In the genomic region with DNA sequence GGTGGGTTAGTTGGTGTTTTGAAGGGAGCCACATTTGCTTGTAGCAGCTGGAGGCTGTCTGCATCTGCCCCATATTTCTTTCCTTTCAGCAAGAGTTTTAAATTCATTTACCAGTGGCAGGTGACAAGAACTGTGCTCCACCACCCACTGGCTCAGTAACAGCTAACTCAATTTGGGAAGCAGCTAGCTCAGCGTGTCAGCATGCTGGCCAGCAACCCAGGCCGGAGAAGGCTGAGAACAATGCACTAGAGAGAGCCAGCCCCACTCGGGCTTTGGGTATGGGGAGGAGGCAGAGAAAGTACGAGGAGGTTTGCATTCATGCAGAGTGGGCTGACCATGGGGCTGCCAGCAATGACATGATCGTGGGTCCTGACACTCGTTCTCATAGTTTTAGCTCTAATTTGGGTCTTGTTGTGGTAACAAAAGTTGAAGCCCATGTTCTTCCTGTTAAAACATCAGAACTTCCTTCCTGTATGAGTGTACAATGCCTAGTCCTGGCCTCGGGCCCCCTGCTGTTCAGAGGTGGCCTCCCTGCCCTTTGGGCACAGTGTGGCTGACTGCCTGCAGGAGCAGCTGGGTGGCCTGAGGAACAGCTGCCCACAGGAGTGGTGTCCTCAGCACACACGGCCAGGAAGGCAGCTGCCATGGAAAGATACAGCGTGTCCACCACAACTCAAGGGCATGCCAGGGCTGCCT, we compare ENCODE assay signal across 8 cellular contexts. TPM values are rescaled to one million over a fixed set of nuclear protein-coding genes. Genes with fewer than 3 reads are reported as not detected.
DNase-seq lines count a peak whose midpoint lies in the region; ATAC-seq lines count a peak whose summit lies in the region.

No MANE protein-coding gene starts in this region.

- peaks cover 12% of the 10 kb centered on the region for H3K9me3 Mint-ChIP-seq in activated naive CD8-positive, alpha-beta T cell treated with anti-CD3 and anti-CD28 coated beads for 36 hours

- peak overlapping the region; percentile 80 for H3K27ac Mint-ChIP-seq in activated naive CD8-positive, alpha-beta T cell treated with anti-CD3 and anti-CD28 coated beads for 36 hours

- no peaks in the 10 kb centered on the region for H3K4me1 ChIP-seq in urinary bladder (ENCODE audit: insufficient read depth)

- no peak overlapping the region for H3K4me3 Mint-ChIP-seq in activated naive CD8-positive, alpha-beta T cell treated with anti-CD3 and anti-CD28 coated beads for 36 hours

- H3K36me3 ChIP-seq in urinary bladder (ENCODE audit: insufficient read depth): no peaks in the 10 kb centered on the region

- 43% methylated on average over 9 of the region's 9 CpGs for WGBS in urinary bladder

- no peak overlapping the region for H3K4me3 ChIP-seq in urinary bladder (ENCODE audit: low read depth, low read length)

- H3K27me3 Mint-ChIP-seq in activated naive CD8-positive, alpha-beta T cell treated with anti-CD3 and anti-CD28 coated beads for 36 hours: no peaks in the 10 kb centered on the region

- peaks cover 67% of the 10 kb centered on the region for H3K36me3 Mint-ChIP-seq in activated naive CD8-positive, alpha-beta T cell treated with anti-CD3 and anti-CD28 coated beads for 36 hours

- H3K4me1 Mint-ChIP-seq in activated naive CD8-positive, alpha-beta T cell treated with anti-CD3 and anti-CD28 coated beads for 36 hours: peaks cover 75% of the 10 kb centered on the region

- ATAC-seq in GM18861 (IDR thresholded peaks at IDR 0.05; ENCODE audit: unreplicated experiment) (no peak), GM19023 (IDR thresholded peaks at IDR 0.05; ENCODE audit: unreplicated experiment) (no peak)

- H3K27ac ChIP-seq in urinary bladder (ENCODE audit: low read depth): peak overlapping the region; percentile 52

- peak; percentile 44 for DNase-seq in stimulated activated CD4-positive, alpha-beta T cell treated with anti-CD3 and anti-CD28 coated beads, Interleukin-15, amount 100 ng/mL, for 24 hours
- DNase-seq in stimulated activated CD4-positive, alpha-beta T cell treated with anti-CD3 and anti-CD28 coated beads, Interleukin-1b, Interleukin-23, amount 100 ng/mL, for 48 hours: no peak
- peak; percentile 23 for DNase-seq in activated naive CD8-positive, alpha-beta T cell treated with anti-CD3 and anti-CD28 coated beads for 36 hours
- peak; percentile 90 to 93 for DNase-seq in lung microvascular endothelial cell (ENCODE audit: low read depth in 2 of 2)
- DNase-seq in RKO (ENCODE audit: low spot score): no peak

RNA-seq across cellular contexts. Expression of gene CDC42EP3, which starts 23.0 kb away (rescaled TPM):
- 10 to 100 TPM; 18.6 to 22.2 TPM for total RNA-seq in activated naive CD8-positive, alpha-beta T cell treated with anti-CD3 and anti-CD28 coated beads for 36 hours
- total RNA-seq in lung microvascular endothelial cell (3.2 and 9.6 TPM in 2 replicates), urinary bladder (34.3 TPM)
- 94.1 TPM for polyA plus RNA-seq in urinary bladder

Comparison
In these comparisons a context has a peak if more than half of its experiments do, and no peak if none do; other contexts are left out.
1. DNase-seq: peak in stimulated activated CD4-positive, alpha-beta T cell treated with anti-CD3 and anti-CD28 coated beads, Interleukin-15, amount 100 ng/mL, for 24 hours (single experiment), activated naive CD8-positive, alpha-beta T cell treated with anti-CD3 and anti-CD28 coated beads for 36 hours (single experiment) and lung microvascular endothelial cell (2 of 2); none in stimulated activated CD4-positive, alpha-beta T cell treated with anti-CD3 and anti-CD28 coated beads, Interleukin-1b, Interleukin-23, amount 100 ng/mL, for 48 hours (single experiment) and RKO (single experiment).